In the genomic region with DNA sequence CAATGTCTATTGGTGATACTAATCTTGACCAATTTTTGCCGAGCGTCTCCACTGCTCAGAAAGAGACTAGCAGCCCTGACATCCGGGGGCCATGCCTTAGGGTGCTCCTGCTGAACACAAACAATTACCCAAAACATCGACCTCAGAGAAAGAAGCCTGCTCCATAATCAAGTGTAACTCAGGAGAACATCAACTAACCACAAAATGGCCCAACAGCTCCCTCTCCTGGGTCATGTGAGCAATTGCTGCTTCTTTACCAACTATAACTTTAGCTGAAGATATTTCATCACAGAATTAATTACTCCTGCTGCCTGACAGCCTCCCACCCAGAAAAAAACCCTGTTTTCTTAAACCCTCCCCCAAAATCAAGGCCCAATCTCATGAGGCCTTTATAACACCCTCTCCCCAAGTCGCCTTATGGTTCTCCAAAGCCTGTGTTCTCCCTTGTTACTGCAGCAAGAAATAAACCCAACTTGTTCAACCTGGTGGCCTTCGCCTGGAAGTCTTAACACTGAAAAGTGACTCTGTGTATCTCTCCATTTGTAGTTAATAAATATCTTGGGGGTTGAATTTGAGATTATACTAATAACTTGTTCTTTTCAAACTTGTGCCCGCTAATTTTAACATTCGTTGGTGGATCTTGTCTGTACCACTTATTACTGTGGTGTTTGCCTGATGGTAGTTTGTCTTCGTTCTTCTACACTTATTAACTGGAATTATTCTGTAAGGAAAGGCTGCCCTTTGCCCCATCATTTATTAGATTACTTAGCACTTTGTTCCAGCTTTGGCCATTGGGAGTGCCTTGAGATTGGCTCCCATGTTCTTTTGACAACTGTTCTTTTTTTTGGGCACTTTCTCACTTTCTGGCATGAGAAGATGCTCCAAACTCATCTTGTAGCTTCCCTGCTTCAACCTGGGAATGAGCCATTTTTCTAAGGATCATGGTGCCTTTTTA, we compare ENCODE assay signal across 8 cellular contexts. TPM values are rescaled to one million over a fixed set of nuclear protein-coding genes. Genes with fewer than 3 reads are reported as not detected.
A peak's percentile ranks its signal among the peaks of the same experiment; 100 is the strongest.
DNase-seq lines count a peak whose midpoint lies in the region; ATAC-seq and TF ChIP-seq lines count a peak whose summit lies in the region.

No MANE protein-coding gene starts in this region.

- intact Hi-C loops in upper lobe of right lung (cut with DNase I): no loop called here

- ATAC-seq in GM18907 (IDR thresholded peaks at IDR 0.05; ENCODE audit: unreplicated experiment): peak; percentile 60
- ATAC-seq in upper lobe of right lung: peak; percentile 87

- H3K4me3 ChIP-seq in AG04449 (ENCODE audit: low read depth, low read length) (no peak overlapping the region), parathyroid adenoma (ENCODE audit: low read depth, low read length) (no peak overlapping the region), upper lobe of right lung (no peak overlapping the region)

- no peaks in the 10 kb centered on the region for H3K36me3 ChIP-seq in parathyroid adenoma (ENCODE audit: control insufficient read depth, insufficient read depth, low read length)
- H3K36me3 ChIP-seq in upper lobe of right lung: no peaks in the 10 kb centered on the region

- no peaks in the 10 kb centered on the region for H3K9me3 ChIP-seq in parathyroid adenoma (ENCODE audit: control insufficient read depth, low read length)
- no peaks in the 10 kb centered on the region for H3K9me3 ChIP-seq in upper lobe of right lung

- H2AFZ ChIP-seq in parathyroid adenoma: peak overlapping the region; percentile 47

- H3K79me2 ChIP-seq in parathyroid adenoma: no peaks in the 10 kb centered on the region

- H3K4me2 ChIP-seq in parathyroid adenoma (ENCODE audit: low read length): no peak overlapping the region

- H3K9ac ChIP-seq in parathyroid adenoma: no peak overlapping the region

- H3K27me3 ChIP-seq in parathyroid adenoma (ENCODE audit: control insufficient read depth, insufficient read depth, low read length) (no peaks in the 10 kb centered on the region), upper lobe of right lung (no peaks in the 10 kb centered on the region)

- no peaks in the 10 kb centered on the region for H3K4me1 ChIP-seq in parathyroid adenoma
- H3K4me1 ChIP-seq in upper lobe of right lung: no peaks in the 10 kb centered on the region

- CTCF ChIA-PET in AG04449 (lab: Yijun Ruan, JAX): interaction anchor here (0.6 to 6.4 kb wide), 47 partner anchors 9 to 894 kb away, joined by 3 to 95 read pairs (median 4); partner anchors contain the start of genes RAMP3 and TBRG4

- no peak for DNase-seq in AG04449 (ENCODE audit: low read depth, low spot score)
- peak; percentile 73 for DNase-seq in MV-4-11 (lab: John Stamatoyannopoulos, UW)
- DNase-seq in SK-N-DZ (ENCODE audit: low spot score): peak; percentile 74
- peak; percentile 63 for DNase-seq in activated naive CD4-positive, alpha-beta T cell treated with Interleukin-2 at 50 U/mL for 16 hours
- DNase-seq in globus pallidus (ENCODE audit: low spot score): peak; percentile 76
- DNase-seq in upper lobe of right lung: no peak

- POLR2A ChIA-PET in AG04449 (lab: Yijun Ruan, JAX): interaction anchor here (1.0 kb wide), 1 partner anchor 338 kb away, joined by 3 read pairs; no protein-coding TSS in a partner anchor

- no peak overlapping the region for H3K27ac ChIP-seq in parathyroid adenoma
- no peak overlapping the region for H3K27ac ChIP-seq in upper lobe of right lung

- TF ChIP-seq CTCF in AG04449 (IDR thresholded peaks at IDR 0.05; ENCODE audit: insufficient read depth, low read length, missing control alignments): peak; percentile 71
- peak; percentile 81 for TF ChIP-seq CTCF in parathyroid adenoma (IDR thresholded peaks at IDR 0.05)
- peak; percentile 92 for TF ChIP-seq CTCF in upper lobe of right lung (IDR thresholded peaks at IDR 0.05)

RNA-seq across cellular contexts. Expression of gene RAMP3, which starts 21.2 kb away (rescaled TPM):
- polyA plus RNA-seq in SK-N-DZ (2014; cell fraction: cytosol; rRNA removed): not detected in 2 replicates
- polyA plus RNA-seq in SK-N-DZ (2014; cell fraction: nucleus; rRNA removed): not detected in 2 replicates
- 255 TPM for total RNA-seq in upper lobe of right lung

RNA-seq across cellular contexts. Expression of gene TBRG4, which starts 24.9 kb away (rescaled TPM):
- polyA plus RNA-seq in SK-N-DZ (2014; cell fraction: cytosol; rRNA removed): 105 and 131 TPM in 2 replicates
- 294 and 315 TPM in 2 replicates for polyA plus RNA-seq in SK-N-DZ (2014; cell fraction: nucleus; rRNA removed)
- 59.4 TPM for total RNA-seq in upper lobe of right lung

RNA-seq across cellular contexts. Expression of gene NACAD, which starts 47.6 kb away (rescaled TPM):
- polyA plus RNA-seq in SK-N-DZ (2014; cell fraction: cytosol; rRNA removed): 13.3 and 13.4 TPM in 2 replicates
- 11.7 and 20.9 TPM in 2 replicates for polyA plus RNA-seq in SK-N-DZ (2014; cell fraction: nucleus; rRNA removed)
- total RNA-seq in upper lobe of right lung: 2.3 TPM

Comparison
In these comparisons a context has a peak if more than half of its experiments do, and no peak if none do; other contexts are left out.
1. DNase-seq: peak in MV-4-11 (single experiment), SK-N-DZ (single experiment), activated naive CD4-positive, alpha-beta T cell treated with Interleukin-2 at 50 U/mL for 16 hours (single experiment) and globus pallidus (single experiment); none in AG04449 (single experiment) and upper lobe of right lung (single experiment).
2. Peak in every context shown above with its lines, with median percentiles within 50 percentile points of each other: CTCF ChIP-seq.